8 cellular contexts compared by ENCODE assay signal in the genomic region with DNA sequence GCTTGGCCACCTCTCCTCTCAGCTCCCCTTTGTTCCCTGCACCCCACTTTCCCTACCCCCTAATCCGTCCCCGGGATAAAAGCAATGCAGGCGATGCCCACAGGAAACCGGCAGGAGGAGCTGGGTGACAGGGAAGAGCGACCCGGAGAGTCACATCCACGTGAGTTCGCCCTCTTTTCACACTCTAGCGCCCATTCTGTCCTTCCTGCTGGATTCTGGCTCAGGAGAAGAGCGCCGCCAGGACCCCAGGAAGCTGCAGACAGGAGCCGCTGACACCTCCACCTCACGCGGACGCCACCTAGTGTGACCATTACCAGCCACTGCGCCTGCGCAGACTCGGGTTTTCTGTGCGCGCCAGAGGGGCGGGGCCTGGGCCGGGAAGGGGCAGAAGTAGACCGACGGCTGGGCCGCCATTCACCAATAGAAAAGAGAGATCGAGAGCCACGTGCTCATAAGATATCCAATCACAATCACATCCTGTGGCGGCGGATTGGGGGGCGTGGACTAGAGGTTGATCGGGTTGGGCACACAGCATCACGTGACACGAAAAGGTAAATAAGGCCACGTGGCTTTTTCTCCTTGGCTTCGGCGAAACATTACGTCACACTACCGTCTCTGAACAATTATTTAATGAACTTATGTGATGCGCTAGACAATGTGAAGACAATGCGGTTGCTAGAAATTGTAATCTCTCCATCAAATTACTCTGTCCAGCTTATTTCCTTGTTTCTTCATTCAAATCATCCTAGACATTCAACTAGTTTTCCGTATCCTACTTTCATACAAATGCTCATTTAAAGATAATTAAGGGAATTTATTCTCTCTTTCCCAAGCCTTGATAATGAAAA. TPM values are rescaled to one million over a fixed set of nuclear protein-coding genes. Genes with fewer than 3 reads are reported as not detected.
DNase-seq lines count a peak whose midpoint lies in the region; ATAC-seq and TF ChIP-seq lines count a peak whose summit lies in the region.

No MANE protein-coding gene starts in this region.

- H3K9me2 ChIP-seq in GM23338 (ENCODE audit: insufficient read depth), result no peaks in the 10 kb centered on the region

- intact Hi-C loops in activated T-helper 2 cell treated with anti-CD3 and anti-CD28 coated beads, Interferon-gamma antibody, Interleukin-2, Interleukin-4, amounts not matched to agents 10 μg/mL and 5 μg/mL and 100 μg/mL, durations not matched to agents 14 hours and 24 hours and 36 hours (cut with micrococcal nuclease), result loop anchor here (1.0 kb wide), 2 partner anchors 15 to 25 kb away; partner anchors contain the start of gene SIRT4
- intact Hi-C loops in natural killer cell (cut with micrococcal nuclease), result loop anchor here (1.0 kb wide), 2 partner anchors 15 to 24 kb away; partner anchors contain the start of genes RNU4-1 and SIRT4

- peak; percentile 100 for DNase-seq in EL
- DNase-seq in GM23338 (ENCODE audit: low spot score), result peak; percentile 100
- DNase-seq in LHCN-M2 (ENCODE audit: low read depth), result peak; percentile 99
- peak; percentile 98 for DNase-seq in RPMI7951 (ENCODE audit: low read depth)
- peak; percentile 100 for DNase-seq in activated T-helper 2 cell treated with anti-CD3 and anti-CD28 coated beads, Interferon-gamma antibody, Interleukin-2, Interleukin-4, amounts not matched to agents 10 μg/mL and 5 μg/mL and 100 μg/mL, durations not matched to agents 14 hours and 24 hours and 36 hours (ENCODE audit: low spot score)
- peak; percentile 98 for DNase-seq in fibroblast of peridontal ligament (ENCODE audit: extremely low read depth)
- DNase-seq in natural killer cell, result peak; percentile 100
- DNase-seq in stimulated activated naive CD4-positive, alpha-beta T cell treated with Interleukin-2 at 50 U/mL for 16 hours (lab: John Stamatoyannopoulos, UW), result peak; percentile 99

- peak overlapping the region; percentile 47 for H3K4me3 ChIP-seq in GM23338

- H3K27ac ChIP-seq in GM23338 (ENCODE audit: low read depth), result peak overlapping the region; percentile 11

- no peaks in the 10 kb centered on the region; the same call in 1 of the 2 replicates for H3K4me1 ChIP-seq in GM23338 (ENCODE audit: insufficient read depth)

- no peaks in the 10 kb centered on the region for H3K36me3 ChIP-seq in GM23338 (ENCODE audit: insufficient read depth)

- peaks cover 4% of the 10 kb centered on the region; the same call in 1 of the 2 replicates for H3F3A ChIP-seq in GM23338 (replicated peaks; ENCODE audit: low read depth)

- H3K27me3 Mint-ChIP-seq in GM23338 (ENCODE audit: insufficient read depth, low read depth, poor library complexity) (peaks cover 7% of the 10 kb centered on the region), natural killer cell (ENCODE audit: low read depth in 2 of 2) (no peaks in the 10 kb centered on the region)
- H3K27me3 Mint-ChIP-seq in activated T-helper 2 cell treated with anti-CD3 and anti-CD28 coated beads, Interferon-gamma antibody, Interleukin-2, Interleukin-4, amounts not matched to agents 10 μg/mL and 5 μg/mL and 100 μg/mL, durations not matched to agents 14 hours and 24 hours and 36 hours (ENCODE audit: low read depth), result peaks cover 4% of the 10 kb centered on the region

- H3K4me3 Mint-ChIP-seq in GM23338, result peak overlapping the region; percentile 85
- peak overlapping the region; percentile 95 for H3K4me3 Mint-ChIP-seq in activated T-helper 2 cell treated with anti-CD3 and anti-CD28 coated beads, Interferon-gamma antibody, Interleukin-2, Interleukin-4, amounts not matched to agents 10 μg/mL and 5 μg/mL and 100 μg/mL, durations not matched to agents 14 hours and 24 hours and 36 hours (ENCODE audit: low read depth)
- peak overlapping the region; percentile 97 for H3K4me3 Mint-ChIP-seq in natural killer cell

- H2AFZ ChIP-seq in GM23338, result no peak overlapping the region; the same call in 1 of the 2 replicates

- ATAC-seq in GM23338 (peak; percentile 96), natural killer cell (peak; percentile 97 to 100 (median 99))

- peak; percentile 50 to 60 for TF ChIP-seq CTCF in GM23338 (conservative IDR thresholded peaks at IDR 0.05; ENCODE audit: low read depth in 2 of 2)
- peak; percentile 35 for TF ChIP-seq CTCF in natural killer cell (IDR thresholded peaks at IDR 0.05)

- peaks cover 7% of the 10 kb centered on the region; the same call in 2 of the 3 replicates for H3K4me1 Mint-ChIP-seq in GM23338
- peaks cover 11% of the 10 kb centered on the region for H3K4me1 Mint-ChIP-seq in activated T-helper 2 cell treated with anti-CD3 and anti-CD28 coated beads, Interferon-gamma antibody, Interleukin-2, Interleukin-4, amounts not matched to agents 10 μg/mL and 5 μg/mL and 100 μg/mL, durations not matched to agents 14 hours and 24 hours and 36 hours (ENCODE audit: low read depth)
- peaks cover 13 to 16% of the 10 kb centered on the region in 2 donors for H3K4me1 Mint-ChIP-seq in natural killer cell

- peak overlapping the region; percentile 93 for H3K27ac Mint-ChIP-seq in GM23338
- H3K27ac Mint-ChIP-seq in activated T-helper 2 cell treated with anti-CD3 and anti-CD28 coated beads, Interferon-gamma antibody, Interleukin-2, Interleukin-4, amounts not matched to agents 10 μg/mL and 5 μg/mL and 100 μg/mL, durations not matched to agents 14 hours and 24 hours and 36 hours, result peak overlapping the region; percentile 96
- peak overlapping the region; percentile 96 to 98 for H3K27ac Mint-ChIP-seq in natural killer cell

- no peaks in the 10 kb centered on the region for H3K79me2 ChIP-seq in GM23338 (replicated peaks; ENCODE audit: insufficient read depth)

- H3K36me3 Mint-ChIP-seq in GM23338 (ENCODE audit: low read depth) (no peaks in the 10 kb centered on the region), natural killer cell (no peaks in the 10 kb centered on the region)
- no peaks in the 10 kb centered on the region for H3K36me3 Mint-ChIP-seq in activated T-helper 2 cell treated with anti-CD3 and anti-CD28 coated beads, Interferon-gamma antibody, Interleukin-2, Interleukin-4, amounts not matched to agents 10 μg/mL and 5 μg/mL and 100 μg/mL, durations not matched to agents 14 hours and 24 hours and 36 hours (ENCODE audit: low read depth)

- no peaks in the 10 kb centered on the region for H3K27me3 ChIP-seq in GM23338 (ENCODE audit: insufficient read depth)

- H4K20me1 ChIP-seq in GM23338 (replicated peaks; ENCODE audit: insufficient read depth), result no peaks in the 10 kb centered on the region

- H3K4me2 ChIP-seq in GM23338, result peak overlapping the region; percentile 71

- no peaks in the 10 kb centered on the region for H3K9me3 Mint-ChIP-seq in GM23338
- no peaks in the 10 kb centered on the region for H3K9me3 Mint-ChIP-seq in activated T-helper 2 cell treated with anti-CD3 and anti-CD28 coated beads, Interferon-gamma antibody, Interleukin-2, Interleukin-4, amounts not matched to agents 10 μg/mL and 5 μg/mL and 100 μg/mL, durations not matched to agents 14 hours and 24 hours and 36 hours
- no peaks in the 10 kb centered on the region for H3K9me3 Mint-ChIP-seq in natural killer cell

TF ChIP-seq in GM23338, 12 proteins besides CTCF, POLR2A, EP300 and RAD21 (continues in another document):
- no peak for TF ChIP-seq STAT1 (IDR thresholded peaks at IDR 0.05; ENCODE audit: unreplicated experiment)

RNA-seq across cellular contexts. Expression of gene PLA2G1B, which starts 10.1 kb away (rescaled TPM):
- not detected in 2 replicates for total RNA-seq in GM23338 (2014; rRNA removed; shearing (Covaris generic))
- not detected in 2 replicates for polyA plus RNA-seq in GM23338 (2016; fragmentation: Nextera tagmentation; extraction: Ambion mirVana)
- total RNA-seq in LHCN-M2 (2014; rRNA removed) (not detected in 2 replicates), natural killer cell (under 1 TPM in 1 of 3 donors, not detected in 2; 0.52 TPM)
- polyA plus RNA-seq in LHCN-M2 (2012), result 0.16 TPM
- total RNA-seq in RPMI7951 (2014; rRNA removed; shearing (Covaris generic)), result 1.1 TPM in 1 of 2 replicates, not detected in the other
- not detected in 2 replicates for total RNA-seq in activated T-helper 2 cell treated with anti-CD3 and anti-CD28 coated beads, Interferon-gamma antibody, Interleukin-2, Interleukin-4, amounts not matched to agents 10 μg/mL and 5 μg/mL and 100 μg/mL, durations not matched to agents 14 hours and 24 hours and 36 hours

RNA-seq across cellular contexts. Expression of gene SIRT4, which starts 15.4 kb away (rescaled TPM):
- 0.78 and 2.0 TPM in 2 replicates for total RNA-seq in GM23338 (2014; rRNA removed; shearing (Covaris generic))
- polyA plus RNA-seq in GM23338 (2016; fragmentation: Nextera tagmentation; extraction: Ambion mirVana), result 3.0 and 4.1 TPM in 2 replicates
- total RNA-seq in LHCN-M2 (2014; rRNA removed) (1.6 and 2.1 TPM in 2 replicates), natural killer cell (1 to 10 TPM; 2.0 to 2.1 (median 2.1) TPM)
- 1.2 TPM for polyA plus RNA-seq in LHCN-M2 (2012)
- 1.9 and 2.2 TPM in 2 replicates for total RNA-seq in RPMI7951 (2014; rRNA removed; shearing (Covaris generic))
- 2.0 and 2.2 TPM in 2 replicates for total RNA-seq in activated T-helper 2 cell treated with anti-CD3 and anti-CD28 coated beads, Interferon-gamma antibody, Interleukin-2, Interleukin-4, amounts not matched to agents 10 μg/mL and 5 μg/mL and 100 μg/mL, durations not matched to agents 14 hours and 24 hours and 36 hours

RNA-seq across cellular contexts. Expression of gene RNU4-1, which starts 24.4 kb away (rescaled TPM):
- total RNA-seq in GM23338 (2014; rRNA removed; shearing (Covaris generic)), result under 0.01 TPM in 1 of 2 replicates, not detected in the other
- polyA plus RNA-seq in GM23338 (2016; fragmentation: Nextera tagmentation; extraction: Ambion mirVana), result 6.0 and 6.4 TPM in 2 replicates
- total RNA-seq in LHCN-M2 (2014; rRNA removed) (under 0.01 TPM in 1 of 2 replicates, not detected in the other), natural killer cell (1,000 to 10,000 TPM in 2 of 3 donors, 100 to 1,000 TPM in 1; 768 to 1,610 (median 1,101) TPM)
- polyA plus RNA-seq in LHCN-M2 (2012), result 43.7 TPM
- under 0.01 TPM in 2 replicates for total RNA-seq in RPMI7951 (2014; rRNA removed; shearing (Covaris generic))
- 2,603 and 2,662 TPM in 2 replicates for total RNA-seq in activated T-helper 2 cell treated with anti-CD3 and anti-CD28 coated beads, Interferon-gamma antibody, Interleukin-2, Interleukin-4, amounts not matched to agents 10 μg/mL and 5 μg/mL and 100 μg/mL, durations not matched to agents 14 hours and 24 hours and 36 hours

RNA-seq across cellular contexts. Expression of gene RNU4-2, which starts 25.8 kb away (rescaled TPM):
- total RNA-seq in GM23338 (2014; rRNA removed; shearing (Covaris generic)), result under 0.01 TPM in 1 of 2 replicates, not detected in the other
- polyA plus RNA-seq in GM23338 (2016; fragmentation: Nextera tagmentation; extraction: Ambion mirVana), result 9.5 TPM in 1 of 2 replicates, not detected in the other
- total RNA-seq in LHCN-M2 (2014; rRNA removed), result not detected in 2 replicates
- polyA plus RNA-seq in LHCN-M2 (2012), result 99.3 TPM
- total RNA-seq in RPMI7951 (2014; rRNA removed; shearing (Covaris generic)), result under 0.01 TPM in 2 replicates
- total RNA-seq in activated T-helper 2 cell treated with anti-CD3 and anti-CD28 coated beads, Interferon-gamma antibody, Interleukin-2, Interleukin-4, amounts not matched to agents 10 μg/mL and 5 μg/mL and 100 μg/mL, durations not matched to agents 14 hours and 24 hours and 36 hours, result 5,714 and 6,075 TPM in 2 replicates
- total RNA-seq in natural killer cell, result over 10,000 TPM; 12,095 to 13,816 (median 12,822) TPM

RNA-seq across cellular contexts. Expression of gene MSI1, which starts 51.5 kb away (rescaled TPM):
- total RNA-seq in GM23338 (2014; rRNA removed; shearing (Covaris generic)), result 8.1 and 12.8 TPM in 2 replicates
- 16.9 and 19.2 TPM in 2 replicates for polyA plus RNA-seq in GM23338 (2016; fragmentation: Nextera tagmentation; extraction: Ambion mirVana)
- total RNA-seq in LHCN-M2 (2014; rRNA removed), result not detected in 2 replicates
- not detected for polyA plus RNA-seq in LHCN-M2 (2012)
- total RNA-seq in RPMI7951 (2014; rRNA removed; shearing (Covaris generic)), result not detected in 2 replicates
- 1.4 and 3.5 TPM in 2 replicates for total RNA-seq in activated T-helper 2 cell treated with anti-CD3 and anti-CD28 coated beads, Interferon-gamma antibody, Interleukin-2, Interleukin-4, amounts not matched to agents 10 μg/mL and 5 μg/mL and 100 μg/mL, durations not matched to agents 14 hours and 24 hours and 36 hours
- total RNA-seq in natural killer cell, result not detected

Comparison
In these comparisons a context has a peak if more than half of its experiments do, and no peak if none do; other contexts are left out.
1. Peak in every context shown above with its lines: DNase-seq, ATAC-seq, H3K4me3 ChIP-seq and H3K27ac ChIP-seq.
2. RNA of gene RNU4-1, which starts 24.4 kb away (total RNA-seq): 2,603 to 2,662 TPM in activated T-helper 2 cell treated with anti-CD3 and anti-CD28 coated beads, Interferon-gamma antibody, Interleukin-2, Interleukin-4, amounts not matched to agents 10 μg/mL and 5 μg/mL and 100 μg/mL, durations not matched to agents 14 hours and 24 hours and 36 hours and 768 to 1,610 TPM in natural killer cell; under 0.01 TPM in GM23338, under 0.01 TPM in LHCN-M2 and under 0.01 TPM in RPMI7951; every median in the first group is over 100 times any median in the second.